In genomic region chrX:119190251-119190651, GRCh38 we compare ENCODE assay signal across 21 cellular contexts. TPM values are rescaled to one million over a fixed set of nuclear protein-coding genes. Genes with fewer than 3 reads are reported as not detected.
DNase-seq lines count a peak whose midpoint lies in the region; ATAC-seq and TF ChIP-seq lines count a peak whose summit lies in the region.
"Had no signal": no experiment of that assay in that cellular context is flagged by ENCODE, and none has a peak within 500 bp of the region (broad histone marks: within the 10 kb centered on the region; RNA-seq: fewer than 3 reads in every experiment).

No MANE protein-coding gene starts in this region.

- peaks cover 0 to 4% (median 0%) of the 10 kb centered on the region in 9 donors for H3K4me1 ChIP-seq in heart right ventricle
- H3K4me1 ChIP-seq in osteoblast (ENCODE audit: insufficient read depth, low read length), result no peaks in the 10 kb centered on the region
- H3K4me1 ChIP-seq: BE2C had no signal

- H3K79me2 ChIP-seq in osteoblast (ENCODE audit: insufficient read depth, low read length), result no peaks in the 10 kb centered on the region
- H3K79me2 ChIP-seq: hepatocyte had no signal

- TF ChIP-seq CTCF in AG10803 (conservative IDR thresholded peaks at IDR 0.05; ENCODE audit: low read length) (no peak), coronary artery (IDR thresholded peaks at IDR 0.05) (no peak), heart right ventricle (IDR thresholded peaks at IDR 0.05) (no peak), osteoblast (IDR thresholded peaks at IDR 0.05; ENCODE audit: extremely low read depth, low read depth, low read length) (no peak)

- peak; percentile 40 to 74 (median 56) for ATAC-seq in heart right ventricle
- no peak for ATAC-seq in HG03442 (IDR thresholded peaks at IDR 0.05; ENCODE audit: unreplicated experiment)
- no peak for ATAC-seq in GM18520 (IDR thresholded peaks at IDR 0.05; ENCODE audit: unreplicated experiment)
- no peak for ATAC-seq in HG03045 (IDR thresholded peaks at IDR 0.05; ENCODE audit: unreplicated experiment)
- ATAC-seq: activated CD8-positive, alpha-beta memory T cell treated with anti-CD3 and anti-CD28 coated beads, Interleukin-2, amount 10 ng/mL, durations not matched to agents 7 days and 5 days had no signal

- H3K9me3 ChIP-seq in heart right ventricle (no peaks in the 10 kb centered on the region), osteoblast (ENCODE audit: low read depth, low read length) (no peaks in the 10 kb centered on the region)
- H3K9me3 ChIP-seq: BE2C, neutrophil, SK-N-SH had no signal

- peak overlapping the region; percentile 2 for H2AFZ ChIP-seq in osteoblast (ENCODE audit: low read length)
- H2AFZ ChIP-seq: hepatocyte had no signal

- H4K20me1 ChIP-seq in osteoblast (ENCODE audit: insufficient read depth, low read length), result no peaks in the 10 kb centered on the region

- H3K27me3 ChIP-seq in heart right ventricle (no peaks in the 10 kb centered on the region), osteoblast (ENCODE audit: insufficient read depth, low read length) (peaks cover 4% of the 10 kb centered on the region)
- H3K27me3 ChIP-seq: BE2C, hepatocyte, neutrophil had no signal

- DNase-seq in AG10803 (ENCODE audit: low read depth) (peak; percentile 10), coronary artery (ENCODE audit: low spot score) (no peak), heart right ventricle (peak; percentile 12 to 15), osteoblast (ENCODE audit: insufficient read length, low spot score, missing footprints) (no peak), NCI-H1694 treated with DMSO at 0.1 percent for 48 hours (lab: John Stamatoyannopoulos, UW) (no peak)
- DNase-seq: activated CD4-positive, alpha-beta T cell treated with anti-CD3 and anti-CD28 coated beads, Interleukin-2, amount 10 ng/mL, durations not matched to agents 7 days and 5 days; activated CD8-positive, alpha-beta memory T cell treated with anti-CD3 and anti-CD28 coated beads, Interleukin-2, amount 10 ng/mL, durations not matched to agents 7 days and 5 days; BE2C; DND-41; effector memory CD4-positive, alpha-beta T cell; immature natural killer cell; Kasumi-1; NCI-H1092; SK-N-SH; stimulated activated CD4-positive, alpha-beta T cell treated with anti-CD3 and anti-CD28 coated beads, Interleukin-15, amount 100 ng/mL, for 24 hours; WERI-Rb-1 had no signal

- WGBS in heart right ventricle, 2 donors, result 59 to 67% methylated on average over 3 of the region's 3 CpGs

- H3K27ac ChIP-seq in coronary artery (peak overlapping the region in 1 of 2 donors; percentile 69), heart right ventricle (peak overlapping the region in 8 of 10 donors; percentile 20 to 69 (median 47)), osteoblast (ENCODE audit: low read depth, low read length) (no peak overlapping the region)
- H3K27ac ChIP-seq: hepatocyte, neutrophil, WERI-Rb-1 had no signal

- H3K36me3 ChIP-seq in heart right ventricle, result no peaks in the 10 kb centered on the region
- no peaks in the 10 kb centered on the region for H3K36me3 ChIP-seq in osteoblast (ENCODE audit: insufficient read depth, low read length)
- H3K36me3 ChIP-seq: BE2C, neutrophil, WERI-Rb-1 had no signal

- H3K4me3 ChIP-seq in AG10803 (ENCODE audit: low read length) (no peak overlapping the region), coronary artery (peak overlapping the region; percentile 27), heart right ventricle (no peak overlapping the region), osteoblast (ENCODE audit: insufficient read depth, low read length) (no peak overlapping the region)
- H3K4me3 ChIP-seq: hepatocyte had no signal

- intact Hi-C loops in heart right ventricle (cut with DNase I), result loop anchor here in 1 of 10 donors (10.0 kb wide), 1 partner anchor 45 kb away; no protein-coding TSS in a partner anchor

- no peak overlapping the region for H3K4me2 ChIP-seq in osteoblast (ENCODE audit: insufficient read depth, low read length)
- H3K4me2 ChIP-seq: hepatocyte, SK-N-SH had no signal

RNA-seq across cellular contexts. Expression of gene PGRMC1, which starts 45.8 kb away (rescaled TPM):
- total RNA-seq in heart right ventricle (10 to 100 TPM; 11.5 to 22.8 (median 14.3) TPM), osteoblast (118 and 124 TPM in 2 replicates)
- 10 to 100 TPM; 28.4 to 33.1 TPM for polyA plus RNA-seq in heart right ventricle

Comparison
In these comparisons a context has a peak if more than half of its experiments do, and no peak if none do; other contexts are left out.
1. DNase-seq: peak in AG10803 (single experiment) and heart right ventricle (2 of 2); none in coronary artery (single experiment), osteoblast (single experiment) and NCI-H1694 treated with DMSO at 0.1 percent for 48 hours (single experiment).
2. ATAC-seq: peak in heart right ventricle (8 of 8); none in HG03442 (single experiment), GM18520 (single experiment) and HG03045 (single experiment).